Comparison of ENCODE assay signal across 1 cellular context in genomic region chr10:119542990-119543813, GRCh38.
TF ChIP-seq lines count a peak whose summit lies in the region.

No MANE protein-coding gene starts in this region.

TF ChIP-seq in HEK293, 187 proteins besides CTCF, POLR2A, EP300 and RAD21 (continued from another document and continues in another):
- TF ChIP-seq PRDM2 (tag by site-specific recombination; IDR thresholded peaks at IDR 0.05; ENCODE audit: borderline replicate concordance): no peak
- no peak for TF ChIP-seq ZNF792 (tag by site-specific recombination; IDR thresholded peaks at IDR 0.05)
- no peak for TF ChIP-seq PRDM6 (tag by site-specific recombination; IDR thresholded peaks at IDR 0.05)
- no peak for TF ChIP-seq ZNF138 (tag by site-specific recombination; IDR thresholded peaks at IDR 0.05; ENCODE audit: borderline replicate concordance)
- no peak for TF ChIP-seq ZSCAN5A (tag by site-specific recombination; IDR thresholded peaks at IDR 0.05)
- no peak for TF ChIP-seq ZNF121 (tag by site-specific recombination; IDR thresholded peaks at IDR 0.05)
- TF ChIP-seq ZNF211 (tag by site-specific recombination; IDR thresholded peaks at IDR 0.05; ENCODE audit: low read depth): no peak
- peak; percentile 13; the same call in 1 of the 2 replicates for TF ChIP-seq KLF17 (tag by site-specific recombination; IDR thresholded peaks at IDR 0.05)
- no peak for TF ChIP-seq ZNF37A (tag by site-specific recombination; IDR thresholded peaks at IDR 0.05)
- TF ChIP-seq ZNF394 (tag by site-specific recombination; IDR thresholded peaks at IDR 0.05; ENCODE audit: borderline replicate concordance): no peak; the same call in 1 of the 2 replicates
- peak; percentile 59; the same call in 1 of the 2 replicates for TF ChIP-seq ZIC2 (tag by site-specific recombination; IDR thresholded peaks at IDR 0.05)
- peak; percentile 7; the same call in 1 of the 2 replicates for TF ChIP-seq PATZ1 (tag by site-specific recombination; IDR thresholded peaks at IDR 0.05)
- TF ChIP-seq ZNF223 (tag by site-specific recombination; IDR thresholded peaks at IDR 0.05): no peak
- no peak for TF ChIP-seq ZBTB1 (tag by site-specific recombination; IDR thresholded peaks at IDR 0.05)
- no peak for TF ChIP-seq ZNF558 (tag by site-specific recombination; IDR thresholded peaks at IDR 0.05)
- TF ChIP-seq REPIN1 (tag by site-specific recombination; IDR thresholded peaks at IDR 0.05; ENCODE audit: low read depth): no peak
- TF ChIP-seq KLF10 (tag by site-specific recombination; IDR thresholded peaks at IDR 0.05): no peak
- no peak for TF ChIP-seq ZNF169 (tag by site-specific recombination; IDR thresholded peaks at IDR 0.05)
- peak; percentile 81 for TF ChIP-seq ZBTB8A (tag by site-specific recombination; IDR thresholded peaks at IDR 0.05)
- TF ChIP-seq ZNF391 (tag by site-specific recombination; IDR thresholded peaks at IDR 0.05; ENCODE audit: borderline replicate concordance, low read depth): no peak; the same call in 1 of the 2 replicates
- 0 out of 2 replicates have a peak, but pooled peaks have one; percentile 28 for TF ChIP-seq BCL11B (tag by site-specific recombination; IDR thresholded peaks at IDR 0.05; ENCODE audit: low read depth)
- TF ChIP-seq ZNF404 (tag by site-specific recombination; IDR thresholded peaks at IDR 0.05): no peak
- TF ChIP-seq IKZF3 (tag by site-specific recombination; IDR thresholded peaks at IDR 0.05): no peak; the same call in 1 of the 2 replicates
- no peak; the same call in 1 of the 2 replicates for TF ChIP-seq ZBTB11 (tag by site-specific recombination; conservative IDR thresholded peaks at IDR 0.05; ENCODE audit: low read depth)
- no peak for TF ChIP-seq ZNF266 (tag by site-specific recombination; IDR thresholded peaks at IDR 0.05; ENCODE audit: low read depth)
- TF ChIP-seq ZFP69B (tag by site-specific recombination; IDR thresholded peaks at IDR 0.05): peak; percentile 86
- peak; percentile 52 for TF ChIP-seq ZNF335 (tag by site-specific recombination; conservative IDR thresholded peaks at IDR 0.05)
- TF ChIP-seq ZNF133 (tag by site-specific recombination; IDR thresholded peaks at IDR 0.05): no peak; the same call in 1 of the 2 replicates
- TF ChIP-seq KLF16 (tag by site-specific recombination; IDR thresholded peaks at IDR 0.05): no peak; the same call in 1 of the 2 replicates
- no peak for TF ChIP-seq ZBTB48 (tag by site-specific recombination; IDR thresholded peaks at IDR 0.05)
- TF ChIP-seq ZBTB21 (tag by site-specific recombination; IDR thresholded peaks at IDR 0.05): no peak
- TF ChIP-seq PRDM1 (tag by site-specific recombination; IDR thresholded peaks at IDR 0.05): no peak
- no peak for TF ChIP-seq AEBP2 (tag by site-specific recombination; IDR thresholded peaks at IDR 0.05; ENCODE audit: borderline replicate concordance)
- TF ChIP-seq ZNF629 (tag by site-specific recombination; IDR thresholded peaks at IDR 0.05): peak; percentile 49; the same call in 1 of the 2 replicates
- no peak; the same call in 1 of the 2 replicates for TF ChIP-seq ZNF146 (tag by site-specific recombination; IDR thresholded peaks at IDR 0.05)
- TF ChIP-seq TRIM28 (IDR thresholded peaks at IDR 0.05; ENCODE audit: borderline replicate concordance, low read length): no peak
